In the genomic region with DNA sequence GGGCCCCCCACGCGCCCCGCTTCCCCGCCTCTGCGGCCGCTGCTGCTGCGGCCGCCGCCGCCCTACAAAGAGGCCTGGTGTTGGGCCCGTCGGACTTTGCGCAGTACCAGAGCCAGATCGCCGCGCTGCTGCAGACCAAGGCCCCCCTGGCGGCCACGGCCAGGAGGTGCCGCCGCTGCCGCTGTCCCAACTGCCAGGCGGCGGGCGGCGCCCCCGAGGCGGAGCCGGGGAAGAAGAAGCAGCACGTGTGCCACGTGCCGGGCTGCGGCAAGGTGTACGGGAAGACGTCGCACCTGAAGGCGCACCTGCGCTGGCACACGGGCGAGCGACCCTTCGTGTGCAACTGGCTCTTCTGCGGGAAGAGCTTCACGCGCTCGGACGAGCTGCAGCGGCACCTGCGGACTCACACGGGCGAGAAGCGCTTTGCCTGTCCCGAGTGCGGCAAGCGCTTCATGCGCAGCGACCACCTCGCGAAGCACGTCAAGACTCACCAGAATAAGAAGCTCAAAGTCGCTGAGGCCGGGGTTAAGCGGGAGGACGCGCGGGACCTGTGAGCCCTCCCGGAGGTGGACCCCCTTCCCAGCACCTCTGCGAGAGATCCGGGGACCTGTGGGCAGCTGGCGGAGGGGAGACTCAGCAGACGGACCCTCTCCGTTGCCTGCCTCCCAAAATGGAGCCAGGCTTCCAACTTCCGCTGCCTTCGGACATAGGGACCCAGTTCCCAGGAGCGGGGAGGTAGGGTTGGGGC, we compare ENCODE assay signal across 9 cellular contexts. TPM values are rescaled to one million over a fixed set of nuclear protein-coding genes. Genes with fewer than 3 reads are reported as not detected.
DNase-seq lines count a peak whose midpoint lies in the region; ATAC-seq and TF ChIP-seq lines count a peak whose summit lies in the region.
"Had no signal": no experiment of that assay in that cellular context is flagged by ENCODE, and none has a peak within 500 bp of the region (broad histone marks: within the 10 kb centered on the region; RNA-seq: fewer than 3 reads in every experiment).

No MANE protein-coding gene starts in this region.

- no peak for TF ChIP-seq EP300 in transverse colon (IDR thresholded peaks at IDR 0.05; ENCODE audit: low read depth)

- DNase-seq in CD4-positive, CD25-positive, alpha-beta regulatory T cell: peak in 2 of 3 donors; percentile 16 to 42
- DNase-seq in RWPE2 (ENCODE audit: low spot score): no peak
- DNase-seq in effector memory CD4-positive, alpha-beta T cell: no peak
- DNase-seq in lung microvascular endothelial cell (ENCODE audit: low read depth in 2 of 2): peak; percentile 53 to 71
- DNase-seq in transverse colon: peak; percentile 25
- no peak for DNase-seq in GM19240 (ENCODE audit: insufficient read length, low spot score)
- DNase-seq in Calu3: no peak
- DNase-seq in NCI-H510A treated with DMSO at 0.1 percent for 48 hours (lab: John Stamatoyannopoulos, UW): no peak

- TF ChIP-seq POLR2A in transverse colon (IDR thresholded peaks at IDR 0.05): no peak

- H3K9me3 ChIP-seq in CD4-positive, CD25-positive, alpha-beta regulatory T cell (ENCODE audit: control insufficient read depth in 2 of 2, low read length in 2 of 2): no peaks in the 10 kb centered on the region
- H3K9me3 ChIP-seq in RWPE2 (ENCODE audit: severe bottlenecking): no peaks in the 10 kb centered on the region
- no peaks in the 10 kb centered on the region for H3K9me3 ChIP-seq in effector memory CD4-positive, alpha-beta T cell (ENCODE audit: control insufficient read depth, low read length)
- no peaks in the 10 kb centered on the region for H3K9me3 ChIP-seq in transverse colon

- no peak overlapping the region for H3K4me3 ChIP-seq in CD4-positive, CD25-positive, alpha-beta regulatory T cell (ENCODE audit: low read depth, low read length)
- H3K4me3 ChIP-seq in RWPE2 (ENCODE audit: severe bottlenecking) (no peak overlapping the region), transverse colon (peak overlapping the region in 3 of 4 donors; percentile 13 to 62 (median 41))
- peak overlapping the region; percentile 29 for H3K4me3 ChIP-seq in effector memory CD4-positive, alpha-beta T cell (ENCODE audit: insufficient read depth, low read depth, low read length, poor library complexity, severe bottlenecking)

- ATAC-seq in CD4-positive, CD25-positive, alpha-beta regulatory T cell (ENCODE audit: low read depth in 2 of 2): no peak
- no peak for ATAC-seq in RWPE2 (ENCODE audit: low read depth)

- H3K36me3 ChIP-seq in CD4-positive, CD25-positive, alpha-beta regulatory T cell (ENCODE audit: control insufficient read depth, insufficient read depth, low read length): no peaks in the 10 kb centered on the region
- H3K36me3 ChIP-seq in RWPE2 (ENCODE audit: low read depth) (0 out of 2 replicates have a peak, but pooled peaks cover 3% of the 10 kb centered on the region), transverse colon (no peaks in the 10 kb centered on the region)
- H3K36me3 ChIP-seq in effector memory CD4-positive, alpha-beta T cell (ENCODE audit: control insufficient read depth, insufficient read depth, low read length): no peaks in the 10 kb centered on the region

- H3K27me3 ChIP-seq in CD4-positive, CD25-positive, alpha-beta regulatory T cell (ENCODE audit: control insufficient read depth, insufficient read depth, low read length): peaks cover 41% of the 10 kb centered on the region
- H3K27me3 ChIP-seq in RWPE2 (ENCODE audit: insufficient read depth, poor library complexity, severe bottlenecking): peaks cover 35% of the 10 kb centered on the region
- H3K27me3 ChIP-seq in effector memory CD4-positive, alpha-beta T cell (replicated peaks; ENCODE audit: control insufficient read depth, insufficient read depth, low read length, poor library complexity, severe bottlenecking): peaks cover 76% of the 10 kb centered on the region
- H3K27me3 ChIP-seq in transverse colon: peaks cover 87% of the 10 kb centered on the region

- peaks cover 60% of the 10 kb centered on the region for H3K27me3 Mint-ChIP-seq in CD4-positive, CD25-positive, alpha-beta regulatory T cell
- H3K27me3 Mint-ChIP-seq in Calu3 (ENCODE audit: unreplicated experiment): peaks cover 9% of the 10 kb centered on the region

- in situ Hi-C loops in transverse colon (cut with MboI; ENCODE audit: low pct_ligation_motif_present in 1 of 4, low pct_unique_long_range_greater_than_20kb in 1 of 4, low sequenced_read_pairs in 3 of 4): loop anchor here in 2 of 4 donors (25.0 kb wide), 2 partner anchors 95 to 305 kb away; partner anchors contain the start of gene GAD1 (in 1 of the 2)

- 56% methylated on average over 40 of the region's 74 CpGs; no CpG with 5 or more reads in 1 of the 2 donors for WGBS in transverse colon (ENCODE audit: low coverage in 1 of 2), 2 donors

- no TSS peak for BruUV-seq in Calu3 (replicated peaks; lab: Mats Ljungman, UMichigan)

- H3K27ac ChIP-seq in CD4-positive, CD25-positive, alpha-beta regulatory T cell (ENCODE audit: insufficient read depth, low read length, poor library complexity, severe bottlenecking): no peak overlapping the region
- no peak overlapping the region for H3K27ac ChIP-seq in RWPE2 (ENCODE audit: poor library complexity, severe bottlenecking)
- H3K27ac ChIP-seq in effector memory CD4-positive, alpha-beta T cell (ENCODE audit: insufficient read depth, low read length, poor library complexity, severe bottlenecking): no peak overlapping the region
- H3K27ac ChIP-seq in transverse colon: peak overlapping the region in 1 of 4 donors; percentile 52

- CTCF ChIA-PET in Calu3 (lab: Charles Lee): no interaction called here

- peak overlapping the region; percentile 33 to 80 (median 59) for H3K4me3 Mint-ChIP-seq in CD4-positive, CD25-positive, alpha-beta regulatory T cell
- no peak overlapping the region for H3K4me3 Mint-ChIP-seq in Calu3 (ENCODE audit: low read depth, unreplicated experiment)

- H3K4me1 Mint-ChIP-seq in CD4-positive, CD25-positive, alpha-beta regulatory T cell: peaks cover 0 to 40% (median 11%) of the 10 kb centered on the region in 4 donors
- H3K4me1 Mint-ChIP-seq in Calu3 (ENCODE audit: low read depth, unreplicated experiment): peaks cover 7% of the 10 kb centered on the region

- no peak overlapping the region for H3K27ac Mint-ChIP-seq in CD4-positive, CD25-positive, alpha-beta regulatory T cell
- H3K27ac Mint-ChIP-seq in Calu3 (ENCODE audit: unreplicated experiment): no peak overlapping the region

- peaks cover 0 to 8% (median 0%) of the 10 kb centered on the region in 7 donors for H3K9me3 Mint-ChIP-seq in CD4-positive, CD25-positive, alpha-beta regulatory T cell
- H3K9me3 Mint-ChIP-seq in Calu3 (ENCODE audit: low read depth, unreplicated experiment): no peaks in the 10 kb centered on the region

- H3K4me1 ChIP-seq in CD4-positive, CD25-positive, alpha-beta regulatory T cell (ENCODE audit: control insufficient read depth, insufficient read depth, low read length, poor library complexity, severe bottlenecking): peaks cover 49% of the 10 kb centered on the region
- H3K4me1 ChIP-seq in RWPE2 (ENCODE audit: insufficient read depth, poor library complexity, severe bottlenecking) (no peaks in the 10 kb centered on the region), transverse colon (peaks cover 7 to 45% (median 30%) of the 10 kb centered on the region in 4 donors)
- peaks cover 40% of the 10 kb centered on the region for H3K4me1 ChIP-seq in effector memory CD4-positive, alpha-beta T cell (ENCODE audit: control insufficient read depth, insufficient read depth, low read length, poor library complexity, severe bottlenecking)

- intact Hi-C loops in transverse colon (cut with DNase I; ENCODE audit: low total_unique reads): loop anchor here (10.0 kb wide), 1 partner anchor 212 kb away; no protein-coding TSS in a partner anchor
- intact Hi-C loops in Calu3 (cut with micrococcal nuclease; ENCODE audit: unreplicated experiment): loop anchor here (5.0 to 10.0 kb wide), 2 partner anchors 98 to 310 kb away; partner anchors contain the start of gene GAD1

- peak; percentile 54 for TF ChIP-seq CTCF in RWPE2 (IDR thresholded peaks at IDR 0.05; ENCODE audit: poor library complexity, severe bottlenecking)
- TF ChIP-seq CTCF in transverse colon (IDR thresholded peaks at IDR 0.05): peak; percentile 25 to 67 (median 59)
- TF ChIP-seq CTCF in Calu3 (IDR thresholded peaks at IDR 0.05; ENCODE audit: unreplicated experiment): no peak

- H3K36me3 Mint-ChIP-seq in CD4-positive, CD25-positive, alpha-beta regulatory T cell: no peaks in the 10 kb centered on the region
- H3K36me3 Mint-ChIP-seq in Calu3 (ENCODE audit: insufficient read depth, unreplicated experiment): peaks cover 25% of the 10 kb centered on the region

RNA-seq across cellular contexts. Expression of gene SP5, which starts 1.9 kb away (rescaled TPM):
- not detected for total RNA-seq in CD4-positive, CD25-positive, alpha-beta regulatory T cell
- polyA plus RNA-seq in CD4-positive, CD25-positive, alpha-beta regulatory T cell: not detected
- total RNA-seq in lung microvascular endothelial cell: not detected in 2 replicates
- 1 to 10 TPM in 1 of 4 donors, under 1 TPM in 1, not detected in 2; 0.41 to 2.2 TPM for total RNA-seq in transverse colon
- total RNA-seq in Calu3 (2022): 0.73 TPM in 2 replicates
- total RNA-seq: activated CD8-positive, alpha-beta memory T cell treated with anti-CD3 and anti-CD28 coated beads for 36 hours had no signal

RNA-seq across cellular contexts. Expression of gene ERICH2, which starts 53.2 kb away (rescaled TPM):
- total RNA-seq in CD4-positive, CD25-positive, alpha-beta regulatory T cell: not detected
- not detected for polyA plus RNA-seq in CD4-positive, CD25-positive, alpha-beta regulatory T cell
- total RNA-seq in lung microvascular endothelial cell (not detected in 2 replicates), transverse colon (not detected), Calu3 (2022) (1.2 and 2.4 TPM in 2 replicates)
- total RNA-seq: activated CD8-positive, alpha-beta memory T cell treated with anti-CD3 and anti-CD28 coated beads for 36 hours had no signal

Comparison
In these comparisons a context has a peak if more than half of its experiments do, and no peak if none do; other contexts are left out.
1. DNase-seq: peak in CD4-positive, CD25-positive, alpha-beta regulatory T cell (2 of 3), lung microvascular endothelial cell (2 of 2) and transverse colon (single experiment); none in RWPE2 (single experiment), effector memory CD4-positive, alpha-beta T cell (0 of 3), GM19240 (single experiment), Calu3 (single experiment) and NCI-H510A treated with DMSO at 0.1 percent for 48 hours (single experiment).
2. H3K4me3 ChIP-seq: peak in effector memory CD4-positive, alpha-beta T cell (single experiment) and transverse colon (3 of 4); none in CD4-positive, CD25-positive, alpha-beta regulatory T cell (single experiment) and RWPE2 (single experiment).